Comparison of ENCODE assay signal across 14 cellular contexts in genomic region chr5:103256178-103256577, GRCh38. TPM values are rescaled to one million over a fixed set of nuclear protein-coding genes. Genes with fewer than 3 reads are reported as not detected.
A peak's percentile ranks its signal among the peaks of the same experiment; 100 is the strongest.
DNase-seq lines count a peak whose midpoint lies in the region; ATAC-seq, FAIRE-seq and TF ChIP-seq lines count a peak whose summit lies in the region.
"Had no signal": no experiment of that assay in that cellular context is flagged by ENCODE, and none has a peak within 500 bp of the region (broad histone marks: within the 10 kb centered on the region; RNA-seq: fewer than 3 reads in every experiment).

No MANE protein-coding gene starts in this region.

- H3K9me3 Mint-ChIP-seq in chondrocyte (ENCODE audit: low read depth) = no peaks in the 10 kb centered on the region
- H3K9me3 Mint-ChIP-seq in neural crest cell = no peaks in the 10 kb centered on the region
- H3K9me3 Mint-ChIP-seq: activated T-cell treated with anti-CD3 and anti-CD28 coated beads, Interleukin-2, amount 50 U/mL, for 72 hours; IgD-negative memory B cell; stimulated activated naive CD8-positive, alpha-beta T cell treated with anti-CD3 and anti-CD28 coated beads, Interleukin-15, amount 100 ng/mL, for 72 hours had no signal

- H3K9ac ChIP-seq in DND-41 (ENCODE audit: low read depth, low read length) = no peak overlapping the region

- H3K27ac Mint-ChIP-seq in chondrocyte (ENCODE audit: unreplicated experiment) (no peak overlapping the region), neural crest cell (ENCODE audit: unreplicated experiment) (peak overlapping the region; percentile 8)
- H3K27ac Mint-ChIP-seq: activated T-cell treated with anti-CD3 and anti-CD28 coated beads, Interleukin-2, amount 50 U/mL, for 72 hours; stimulated activated naive CD8-positive, alpha-beta T cell treated with anti-CD3 and anti-CD28 coated beads, Interleukin-15, amount 100 ng/mL, for 72 hours had no signal

- DNase-seq in DND-41 = no peak
- DNase-seq in chondrocyte (ENCODE audit: low spot score) = no peak
- no peak for DNase-seq in neural crest cell (ENCODE audit: low read depth, low spot score)
- DNase-seq in tibial artery = no peak
- DNase-seq in globus pallidus (ENCODE audit: low spot score) = no peak
- DNase-seq in RCC 7860 (ENCODE audit: low spot score) = no peak
- no peak for DNase-seq in activated naive CD4-positive, alpha-beta T cell (lab: John Stamatoyannopoulos, UW)
- DNase-seq: activated CD4-positive, alpha-beta T cell treated with anti-CD3 and anti-CD28 coated beads for 48 hours; activated T-cell treated with anti-CD3 and anti-CD28 coated beads, Interleukin-2, amount 50 U/mL, for 72 hours; NCI-H1694 treated with DMSO at 0.1 percent for 48 hours; stimulated activated naive CD8-positive, alpha-beta T cell treated with anti-CD3 and anti-CD28 coated beads, Interleukin-15, amount 100 ng/mL, for 72 hours had no signal

- H3K36me3 Mint-ChIP-seq in chondrocyte (ENCODE audit: low read depth) (no peaks in the 10 kb centered on the region), neural crest cell (ENCODE audit: low read depth) (no peaks in the 10 kb centered on the region)
- H3K36me3 Mint-ChIP-seq: IgD-negative memory B cell had no signal

- TF ChIP-seq CTCF in DND-41 (IDR thresholded peaks at IDR 0.05; ENCODE audit: borderline replicate concordance, extremely low read depth, low read length, poor library complexity, severe bottlenecking) (no peak), HEK293 (tag by site-specific recombination; IDR thresholded peaks at IDR 0.05) (no peak), chondrocyte (IDR thresholded peaks at IDR 0.05) (peak; percentile 42), neural crest cell (conservative IDR thresholded peaks at IDR 0.05) (no peak), tibial artery (IDR thresholded peaks at IDR 0.05) (no peak)

- 0 out of 2 replicates have a peak, but pooled peaks cover 7% of the 10 kb centered on the region for H4K20me1 ChIP-seq in DND-41 (ENCODE audit: insufficient read depth, low read length)

- no peaks in the 10 kb centered on the region; the same call in 1 of the 2 replicates for H3K36me3 ChIP-seq in DND-41 (ENCODE audit: insufficient read depth, low read length)
- H3K36me3 ChIP-seq in HEK293 (ENCODE audit: control insufficient read depth in 2 of 2, insufficient read depth in 1 of 2, low read length in 2 of 2) = no peaks in the 10 kb centered on the region
- no peaks in the 10 kb centered on the region for H3K36me3 ChIP-seq in tibial artery

- no peak for ATAC-seq in DND-41 (ENCODE audit: insufficient read depth, low read depth)
- ATAC-seq: activated T-cell treated with anti-CD3 and anti-CD28 coated beads, Interleukin-2, amount 50 U/mL, for 72 hours; stimulated activated naive CD8-positive, alpha-beta T cell treated with anti-CD3 and anti-CD28 coated beads, Interleukin-15, amount 100 ng/mL, for 72 hours had no signal

- no peaks in the 10 kb centered on the region for H3K27me3 Mint-ChIP-seq in chondrocyte (ENCODE audit: low read depth)
- no peaks in the 10 kb centered on the region for H3K27me3 Mint-ChIP-seq in neural crest cell (ENCODE audit: low read depth)

- POLR2A ChIA-PET in HEK293 (lab: Yijun Ruan, JAX) = no interaction called here

- H3K4me3 ChIP-seq in DND-41 (ENCODE audit: low read depth in 1 of 2, low read length in 2 of 2) = no peak overlapping the region
- no peak overlapping the region for H3K4me3 ChIP-seq in HEK293 (ENCODE audit: low read depth, low read length)
- H3K4me3 ChIP-seq in tibial artery = no peak overlapping the region

- no peak for FAIRE-seq in RCC 7860 (lab: Jason Lieb, UNC)
- FAIRE-seq: endothelial cell of umbilical vein had no signal

- H3K27ac ChIP-seq in DND-41 (ENCODE audit: low read length) = no peak overlapping the region
- no peak overlapping the region for H3K27ac ChIP-seq in HEK293 (ENCODE audit: extremely low read depth, low read depth, low read length)
- H3K27ac ChIP-seq in tibial artery = no peak overlapping the region

- H2AFZ ChIP-seq in DND-41 (ENCODE audit: low read depth, low read length) = 0 out of 2 replicates have a peak overlapping the region, but pooled peaks have one; percentile 2

- CTCF ChIA-PET in HEK293 (lab: Yijun Ruan, JAX) = interaction anchor here (0.5 to 1.6 kb wide), 4 partner anchors 24 to 100 kb away, joined by 3 to 4 read pairs (median 3); no protein-coding TSS in a partner anchor

- H3K4me1 ChIP-seq in DND-41 (ENCODE audit: insufficient read depth, low read length) (peaks cover 21% of the 10 kb centered on the region), HEK293 (ENCODE audit: control insufficient read depth, insufficient read depth, low read length) (no peaks in the 10 kb centered on the region), tibial artery (peaks cover 0 to 7% (median 3%) of the 10 kb centered on the region in 4 donors)

- no peaks in the 10 kb centered on the region for H3K27me3 ChIP-seq in DND-41 (ENCODE audit: insufficient read depth, low read length, poor library complexity)
- no peaks in the 10 kb centered on the region for H3K27me3 ChIP-seq in tibial artery

- H3K4me1 Mint-ChIP-seq in chondrocyte (ENCODE audit: low read depth) (peaks cover 22% of the 10 kb centered on the region), neural crest cell (peaks cover 40% of the 10 kb centered on the region)

- H3K9me3 ChIP-seq in DND-41 (ENCODE audit: insufficient read depth, low read length, severe bottlenecking) (no peaks in the 10 kb centered on the region), HEK293 (ENCODE audit: control insufficient read depth, insufficient read depth, low read depth, low read length) (no peaks in the 10 kb centered on the region), tibial artery (no peaks in the 10 kb centered on the region)

- intact Hi-C loops in tibial artery (cut with DNase I; ENCODE audit: low total_unique reads) = no loop called here

- H3K4me3 Mint-ChIP-seq in chondrocyte (ENCODE audit: unreplicated experiment) (no peak overlapping the region), neural crest cell (peak overlapping the region; percentile 23)
- H3K4me3 Mint-ChIP-seq: activated T-cell treated with anti-CD3 and anti-CD28 coated beads, Interleukin-2, amount 50 U/mL, for 72 hours; stimulated activated naive CD8-positive, alpha-beta T cell treated with anti-CD3 and anti-CD28 coated beads, Interleukin-15, amount 100 ng/mL, for 72 hours had no signal

- no peak overlapping the region for H3K4me2 ChIP-seq in DND-41 (ENCODE audit: insufficient read depth, low read length)

- peaks cover 25% of the 10 kb centered on the region for H3K79me2 ChIP-seq in DND-41 (ENCODE audit: insufficient read depth, low read length)

TF ChIP-seq in HEK293, 187 proteins besides CTCF, POLR2A, EP300 and RAD21:
- TF ChIP-seq ZNF366 (tag by site-specific recombination; conservative IDR thresholded peaks at IDR 0.05) = no peak
- TF ChIP-seq ZNF10 (tag by site-specific recombination; IDR thresholded peaks at IDR 0.05) = peak; percentile 91
- no peak for TF ChIP-seq ATF2 (tag by site-specific recombination; IDR thresholded peaks at IDR 0.05; ENCODE audit: low read depth)
- no peak for TF ChIP-seq OVOL3 (tag by site-specific recombination; IDR thresholded peaks at IDR 0.05)
- TF ChIP-seq ZBTB44 (tag by site-specific recombination; IDR thresholded peaks at IDR 0.05) = no peak
- no peak for TF ChIP-seq ZNF266 (tag by site-specific recombination; IDR thresholded peaks at IDR 0.05; ENCODE audit: low read depth)

RNA-seq across cellular contexts. Expression of gene MACIR, which starts 2.4 kb away (rescaled TPM):
- total RNA-seq in chondrocyte (10.2 to 16.9 TPM (median 16.0 TPM) in 3 replicates), neural crest cell (25.7 and 27.2 TPM in 2 replicates)
